21 cellular contexts compared by ENCODE assay signal in the genomic region with DNA sequence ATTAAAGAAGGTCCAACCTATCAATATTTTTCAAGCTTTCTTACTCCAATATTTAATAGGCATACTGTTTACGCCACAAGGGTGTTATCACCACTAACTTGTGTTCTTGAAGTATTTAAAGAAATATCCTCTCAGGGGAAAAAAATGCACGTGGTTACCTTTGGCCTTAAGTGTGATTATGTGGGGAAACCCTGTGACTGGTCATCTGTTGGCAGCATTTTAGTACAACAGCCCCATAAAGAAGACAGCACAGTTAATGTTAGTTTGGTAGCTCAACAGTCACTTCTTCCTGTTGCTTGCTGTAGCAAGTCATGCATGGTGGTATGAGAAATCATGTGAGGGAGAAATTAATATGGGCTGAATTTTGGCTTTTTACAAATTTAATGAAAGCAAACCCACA.
DNase-seq lines count a peak whose midpoint lies in the region; ATAC-seq, FAIRE-seq and TF ChIP-seq lines count a peak whose summit lies in the region.
"Had no signal": no experiment of that assay in that cellular context is flagged by ENCODE, and none has a peak within 500 bp of the region (broad histone marks: within the 10 kb centered on the region; RNA-seq: fewer than 3 reads in every experiment).

No MANE protein-coding gene starts in this region.

- H3K36me3 ChIP-seq in astrocyte (ENCODE audit: insufficient read depth, low read length), result no peaks in the 10 kb centered on the region
- H3K36me3 ChIP-seq: adrenal gland, thyroid gland had no signal

- no peaks in the 10 kb centered on the region for H3K27me3 Mint-ChIP-seq in astrocyte (ENCODE audit: low read depth, unreplicated experiment)
- H3K27me3 Mint-ChIP-seq: activated B cell treated with CpG ODN at 0.5 μM for 24 hours; memory B cell; progenitor cell of endocrine pancreas; stimulated activated memory B cell treated with anti-CD40 and anti-IgM and Interleukin-4, amounts not matched to agents 10 μg/mL and 1 μg/mL and 100 μg/mL, for 72 hours had no signal

- peaks cover 9% of the 10 kb centered on the region for H3K9me3 Mint-ChIP-seq in astrocyte (ENCODE audit: unreplicated experiment)
- H3K9me3 Mint-ChIP-seq: CD8-positive, alpha-beta T cell; endodermal cell; natural killer cell treated with Interleukin-12 subunit alpha and Interleukin-12 subunit beta and Interleukin-15 and Interleukin-18, amount 100 ng/mL, for 72 hours had no signal

- no peak overlapping the region for H3K27ac ChIP-seq in astrocyte (ENCODE audit: low read depth, low read length)
- H3K27ac ChIP-seq: adrenal gland, thyroid gland had no signal

- no peaks in the 10 kb centered on the region for H3K79me2 ChIP-seq in astrocyte (ENCODE audit: insufficient read depth, low read length)

- no peak overlapping the region for H3K4me3 Mint-ChIP-seq in astrocyte (ENCODE audit: unreplicated experiment)
- H3K4me3 Mint-ChIP-seq: activated B cell treated with CpG ODN at 0.5 μM for 24 hours; CD8-positive, alpha-beta T cell; endodermal cell; memory B cell; natural killer cell treated with Interleukin-12 subunit alpha and Interleukin-12 subunit beta and Interleukin-15 and Interleukin-18, amount 100 ng/mL, for 72 hours; stimulated activated memory B cell treated with anti-CD40 and anti-IgM and Interleukin-4, amounts not matched to agents 10 μg/mL and 1 μg/mL and 100 μg/mL, for 72 hours; T-helper 17 cell had no signal

- H3K9me3 ChIP-seq in astrocyte (ENCODE audit: insufficient read depth, low read depth, low read length), result no peaks in the 10 kb centered on the region
- H3K9me3 ChIP-seq: adrenal gland, thyroid gland had no signal

- no peaks in the 10 kb centered on the region for H3K4me1 Mint-ChIP-seq in astrocyte (ENCODE audit: low read depth, unreplicated experiment)
- H3K4me1 Mint-ChIP-seq: activated B cell treated with CpG ODN at 0.5 μM for 24 hours; endodermal cell; memory B cell; stimulated activated memory B cell treated with anti-CD40 and anti-IgM and Interleukin-4, amounts not matched to agents 10 μg/mL and 1 μg/mL and 100 μg/mL, for 72 hours; T-helper 17 cell had no signal

- H3K27me3 ChIP-seq in astrocyte (ENCODE audit: insufficient read depth, low read length), result no peaks in the 10 kb centered on the region
- H3K27me3 ChIP-seq: thyroid gland had no signal

- peak; percentile 70 for DNase-seq in HCEC 1CT
- DNase-seq in astrocyte (ENCODE audit: low read depth), result peak; percentile 57
- peak; percentile 86 to 87 for DNase-seq in foreskin fibroblast
- DNase-seq in amniotic stem cell (lab: John Stamatoyannopoulos, UW), result no peak
- DNase-seq in NCI-H748 (lab: John Stamatoyannopoulos, UW; ENCODE audit: unreplicated experiment), result no peak
- DNase-seq in stimulated activated CD4-positive, alpha-beta T cell treated with anti-CD3 and anti-CD28 coated beads, Interleukin-15, amount 100 ng/mL, for 24 hours, result no peak
- DNase-seq: activated B cell treated with CpG ODN at 0.5 μM for 24 hours; adrenal gland; CD8-positive, alpha-beta T cell; DND-41; endodermal cell; NCI-H1930; NCI-H510A; SHP77; T-helper 17 cell; thyroid gland had no signal

- no peak for FAIRE-seq in astrocyte (lab: Jason Lieb, UNC)

- TF ChIP-seq CTCF in astrocyte (IDR thresholded peaks at IDR 0.05; ENCODE audit: insufficient read depth, low read depth, low read length) (no peak), foreskin fibroblast (IDR thresholded peaks at IDR 0.05; ENCODE audit: low read depth, low read length) (no peak)

- H3K9ac ChIP-seq in astrocyte (ENCODE audit: low read length), result no peak overlapping the region

- no peak overlapping the region for H3K27ac Mint-ChIP-seq in astrocyte (ENCODE audit: unreplicated experiment)
- H3K27ac Mint-ChIP-seq: activated B cell treated with CpG ODN at 0.5 μM for 24 hours; CD8-positive, alpha-beta T cell; endodermal cell; memory B cell; natural killer cell treated with Interleukin-12 subunit alpha and Interleukin-12 subunit beta and Interleukin-15 and Interleukin-18, amount 100 ng/mL, for 72 hours; progenitor cell of endocrine pancreas; stimulated activated memory B cell treated with anti-CD40 and anti-IgM and Interleukin-4, amounts not matched to agents 10 μg/mL and 1 μg/mL and 100 μg/mL, for 72 hours; T-helper 17 cell had no signal

- no peaks in the 10 kb centered on the region for H4K20me1 ChIP-seq in astrocyte (ENCODE audit: insufficient read depth, low read length)

- no peaks in the 10 kb centered on the region for H3K4me1 ChIP-seq in astrocyte (ENCODE audit: insufficient read depth, low read length)
- H3K4me1 ChIP-seq: adrenal gland, thyroid gland had no signal

- H2AFZ ChIP-seq in astrocyte (ENCODE audit: low read depth, low read length), result no peak overlapping the region

- no peaks in the 10 kb centered on the region for H3K36me3 Mint-ChIP-seq in astrocyte (ENCODE audit: low read depth, unreplicated experiment)
- H3K36me3 Mint-ChIP-seq: CD8-positive, alpha-beta T cell; memory B cell; natural killer cell treated with Interleukin-12 subunit alpha and Interleukin-12 subunit beta and Interleukin-15 and Interleukin-18, amount 100 ng/mL, for 72 hours; stimulated activated memory B cell treated with anti-CD40 and anti-IgM and Interleukin-4, amounts not matched to agents 10 μg/mL and 1 μg/mL and 100 μg/mL, for 72 hours had no signal

- H3K4me3 ChIP-seq in astrocyte (ENCODE audit: insufficient read depth, low read depth, low read length) (no peak overlapping the region), foreskin fibroblast (ENCODE audit: low read depth in 1 of 2, low read length in 2 of 2) (no peak overlapping the region)
- H3K4me3 ChIP-seq: adrenal gland, thyroid gland had no signal

- no peak overlapping the region for H3K4me2 ChIP-seq in astrocyte (ENCODE audit: low read length)

- no peak for ATAC-seq in GM21423 (IDR thresholded peaks at IDR 0.05; ENCODE audit: unreplicated experiment)
- ATAC-seq: CD8-positive, alpha-beta T cell; natural killer cell treated with Interleukin-12 subunit alpha and Interleukin-12 subunit beta and Interleukin-15 and Interleukin-18, amount 100 ng/mL, for 72 hours; stimulated activated memory B cell treated with anti-CD40 and anti-IgM and Interleukin-4, amounts not matched to agents 10 μg/mL and 1 μg/mL and 100 μg/mL, for 72 hours; T-helper 17 cell had no signal

Comparison
In these comparisons a context has a peak if more than half of its experiments do, and no peak if none do; other contexts are left out.
1. DNase-seq: peak in HCEC 1CT (single experiment), astrocyte (single experiment) and foreskin fibroblast (2 of 2); none in amniotic stem cell (single experiment), NCI-H748 (single experiment) and stimulated activated CD4-positive, alpha-beta T cell treated with anti-CD3 and anti-CD28 coated beads, Interleukin-15, amount 100 ng/mL, for 24 hours (single experiment).